1 cellular context compared by ENCODE assay signal in the genomic region with DNA sequence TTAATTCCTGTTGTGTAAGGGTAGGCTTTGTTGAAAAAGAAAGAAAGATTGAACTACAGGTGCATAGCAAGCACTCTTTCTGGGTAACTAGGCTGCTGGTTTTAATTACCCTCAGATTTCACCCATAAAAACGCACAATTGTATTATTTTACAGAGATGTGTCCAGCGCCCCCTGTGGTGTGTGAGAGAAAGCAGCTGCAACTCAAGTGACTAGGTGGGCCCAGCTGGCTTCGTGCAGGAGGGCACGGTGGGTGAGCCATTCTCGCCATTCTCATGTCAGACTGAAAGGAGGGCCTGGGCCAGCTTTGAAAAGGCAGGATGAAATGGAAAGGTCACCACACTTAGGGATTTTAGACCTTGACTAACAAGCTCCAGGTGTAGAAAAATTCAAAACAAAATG.
A peak's percentile ranks its signal among the peaks of the same experiment; 100 is the strongest.
TF ChIP-seq lines count a peak whose summit lies in the region.

No MANE protein-coding gene starts in this region.

TF ChIP-seq in HEK293, 187 proteins besides CTCF, POLR2A, EP300 and RAD21 (continued from another document):
- TF ChIP-seq, protein P1, sequence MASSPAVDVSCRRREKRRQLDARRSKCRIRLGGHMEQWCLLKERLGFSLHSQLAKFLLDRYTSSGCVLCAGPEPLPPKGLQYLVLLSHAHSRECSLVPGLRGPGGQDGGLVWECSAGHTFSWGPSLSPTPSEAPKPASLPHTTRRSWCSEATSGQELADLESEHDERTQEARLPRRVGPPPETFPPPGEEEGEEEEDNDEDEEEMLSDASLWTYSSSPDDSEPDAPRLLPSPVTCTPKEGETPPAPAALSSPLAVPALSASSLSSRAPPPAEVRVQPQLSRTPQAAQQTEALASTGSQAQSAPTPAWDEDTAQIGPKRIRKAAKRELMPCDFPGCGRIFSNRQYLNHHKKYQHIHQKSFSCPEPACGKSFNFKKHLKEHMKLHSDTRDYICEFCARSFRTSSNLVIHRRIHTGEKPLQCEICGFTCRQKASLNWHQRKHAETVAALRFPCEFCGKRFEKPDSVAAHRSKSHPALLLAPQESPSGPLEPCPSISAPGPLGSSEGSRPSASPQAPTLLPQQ (tag by site-specific recombination; IDR thresholded peaks at IDR 0.05) = 0 out of 2 replicates have a peak, but pooled peaks have one; percentile 47
- no peak for TF ChIP-seq ZBTB20 (tag by site-specific recombination; IDR thresholded peaks at IDR 0.05)
